ENCODE assay signal across 3 cellular contexts in genomic region chr3:122283796-122284445, GRCh38.
TF ChIP-seq lines count a peak whose summit lies in the region.

No MANE protein-coding gene starts in this region.

TF ChIP-seq in SK-N-SH, 30 proteins besides CTCF, POLR2A, EP300 and RAD21:
- TF ChIP-seq ELF1 (IDR thresholded peaks at IDR 0.05), result no peak
- TF ChIP-seq NFIC (IDR thresholded peaks at IDR 0.05; ENCODE audit: borderline replicate concordance), result no peak
- TF ChIP-seq NRF1 (IDR thresholded peaks at IDR 0.05; ENCODE audit: low read depth, low read length), result no peak
- TF ChIP-seq TCF12 (IDR thresholded peaks at IDR 0.05), result no peak
- TF ChIP-seq, protein P1, sequence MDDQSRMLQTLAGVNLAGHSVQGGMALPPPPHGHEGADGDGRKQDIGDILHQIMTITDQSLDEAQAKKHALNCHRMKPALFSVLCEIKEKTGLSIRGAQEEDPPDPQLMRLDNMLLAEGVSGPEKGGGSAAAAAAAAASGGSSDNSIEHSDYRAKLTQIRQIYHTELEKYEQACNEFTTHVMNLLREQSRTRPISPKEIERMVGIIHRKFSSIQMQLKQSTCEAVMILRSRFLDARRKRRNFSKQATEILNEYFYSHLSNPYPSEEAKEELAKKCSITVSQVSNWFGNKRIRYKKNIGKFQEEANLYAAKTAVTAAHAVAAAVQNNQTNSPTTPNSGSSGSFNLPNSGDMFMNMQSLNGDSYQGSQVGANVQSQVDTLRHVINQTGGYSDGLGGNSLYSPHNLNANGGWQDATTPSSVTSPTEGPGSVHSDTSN (IDR thresholded peaks at IDR 0.05), result no peak
- no peak for TF ChIP-seq USF1 (IDR thresholded peaks at IDR 0.05; ENCODE audit: borderline replicate concordance, low read depth)
- TF ChIP-seq SIN3A (IDR thresholded peaks at IDR 0.05; ENCODE audit: borderline replicate concordance, low read depth, low read length), result no peak
- no peak for TF ChIP-seq FOXJ3 (CRISPR knock-in tag; IDR thresholded peaks at IDR 0.05)
- no peak for TF ChIP-seq MEF2A (IDR thresholded peaks at IDR 0.05; ENCODE audit: borderline replicate concordance, low read depth)
- TF ChIP-seq CHD2 (IDR thresholded peaks at IDR 0.05; ENCODE audit: low read length, partially characterized antibody), result no peak
- TF ChIP-seq RCOR1 (IDR thresholded peaks at IDR 0.05; ENCODE audit: low read length), result no peak
- TF ChIP-seq, protein P2, sequence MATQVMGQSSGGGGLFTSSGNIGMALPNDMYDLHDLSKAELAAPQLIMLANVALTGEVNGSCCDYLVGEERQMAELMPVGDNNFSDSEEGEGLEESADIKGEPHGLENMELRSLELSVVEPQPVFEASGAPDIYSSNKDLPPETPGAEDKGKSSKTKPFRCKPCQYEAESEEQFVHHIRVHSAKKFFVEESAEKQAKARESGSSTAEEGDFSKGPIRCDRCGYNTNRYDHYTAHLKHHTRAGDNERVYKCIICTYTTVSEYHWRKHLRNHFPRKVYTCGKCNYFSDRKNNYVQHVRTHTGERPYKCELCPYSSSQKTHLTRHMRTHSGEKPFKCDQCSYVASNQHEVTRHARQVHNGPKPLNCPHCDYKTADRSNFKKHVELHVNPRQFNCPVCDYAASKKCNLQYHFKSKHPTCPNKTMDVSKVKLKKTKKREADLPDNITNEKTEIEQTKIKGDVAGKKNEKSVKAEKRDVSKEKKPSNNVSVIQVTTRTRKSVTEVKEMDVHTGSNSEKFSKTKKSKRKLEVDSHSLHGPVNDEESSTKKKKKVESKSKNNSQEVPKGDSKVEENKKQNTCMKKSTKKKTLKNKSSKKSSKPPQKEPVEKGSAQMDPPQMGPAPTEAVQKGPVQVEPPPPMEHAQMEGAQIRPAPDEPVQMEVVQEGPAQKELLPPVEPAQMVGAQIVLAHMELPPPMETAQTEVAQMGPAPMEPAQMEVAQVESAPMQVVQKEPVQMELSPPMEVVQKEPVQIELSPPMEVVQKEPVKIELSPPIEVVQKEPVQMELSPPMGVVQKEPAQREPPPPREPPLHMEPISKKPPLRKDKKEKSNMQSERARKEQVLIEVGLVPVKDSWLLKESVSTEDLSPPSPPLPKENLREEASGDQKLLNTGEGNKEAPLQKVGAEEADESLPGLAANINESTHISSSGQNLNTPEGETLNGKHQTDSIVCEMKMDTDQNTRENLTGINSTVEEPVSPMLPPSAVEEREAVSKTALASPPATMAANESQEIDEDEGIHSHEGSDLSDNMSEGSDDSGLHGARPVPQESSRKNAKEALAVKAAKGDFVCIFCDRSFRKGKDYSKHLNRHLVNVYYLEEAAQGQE (IDR thresholded peaks at IDR 0.05; ENCODE audit: low read depth, low read length), result no peak

TF ChIP-seq in SK-N-SH treated with all-trans-retinoic acid at 6 μM for 48 hours, 23 proteins besides CTCF, POLR2A, EP300 and RAD21:
- no peak for TF ChIP-seq GLIS3 (CRISPR knock-in tag; IDR thresholded peaks at IDR 0.05)
- no peak for TF ChIP-seq ISL1 (CRISPR knock-in tag; IDR thresholded peaks at IDR 0.05)
- TF ChIP-seq BACH2 (CRISPR knock-in tag; IDR thresholded peaks at IDR 0.05; ENCODE audit: borderline replicate concordance), result no peak
- TF ChIP-seq CREB5 (CRISPR knock-in tag; IDR thresholded peaks at IDR 0.05; ENCODE audit: low read depth), result no peak
- no peak for TF ChIP-seq ZC3H10 (CRISPR knock-in tag; IDR thresholded peaks at IDR 0.05)
- no peak for TF ChIP-seq CSDC2 (CRISPR knock-in tag; IDR thresholded peaks at IDR 0.05)
- TF ChIP-seq OSR1 (CRISPR knock-in tag; IDR thresholded peaks at IDR 0.05), result no peak
- TF ChIP-seq TSHZ2 (CRISPR knock-in tag; IDR thresholded peaks at IDR 0.05), result no peak
- no peak for TF ChIP-seq ZFP3 (CRISPR knock-in tag; IDR thresholded peaks at IDR 0.05)
- TF ChIP-seq, protein P3, sequence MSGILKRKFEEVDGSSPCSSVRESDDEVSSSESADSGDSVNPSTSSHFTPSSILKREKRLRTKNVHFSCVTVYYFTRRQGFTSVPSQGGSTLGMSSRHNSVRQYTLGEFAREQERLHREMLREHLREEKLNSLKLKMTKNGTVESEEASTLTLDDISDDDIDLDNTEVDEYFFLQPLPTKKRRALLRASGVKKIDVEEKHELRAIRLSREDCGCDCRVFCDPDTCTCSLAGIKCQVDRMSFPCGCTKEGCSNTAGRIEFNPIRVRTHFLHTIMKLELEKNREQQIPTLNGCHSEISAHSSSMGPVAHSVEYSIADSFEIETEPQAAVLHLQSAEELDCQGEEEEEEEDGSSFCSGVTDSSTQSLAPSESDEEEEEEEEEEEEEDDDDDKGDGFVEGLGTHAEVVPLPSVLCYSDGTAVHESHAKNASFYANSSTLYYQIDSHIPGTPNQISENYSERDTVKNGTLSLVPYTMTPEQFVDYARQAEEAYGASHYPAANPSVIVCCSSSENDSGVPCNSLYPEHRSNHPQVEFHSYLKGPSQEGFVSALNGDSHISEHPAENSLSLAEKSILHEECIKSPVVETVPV (CRISPR knock-in tag; IDR thresholded peaks at IDR 0.05), result no peak
- no peak for TF ChIP-seq SNAI2 (CRISPR knock-in tag; IDR thresholded peaks at IDR 0.05)
- TF ChIP-seq ZNF70 (CRISPR knock-in tag; IDR thresholded peaks at IDR 0.05), result no peak

TF ChIP-seq in K562, 482 proteins besides CTCF, POLR2A, EP300 and RAD21:
- TF ChIP-seq ZNF551 (CRISPR knock-in tag; IDR thresholded peaks at IDR 0.05) (no peak), SUPT5H (IDR thresholded peaks at IDR 0.05) (no peak), USF2 (CRISPR knock-in tag; IDR thresholded peaks at IDR 0.05) (0 out of 2 replicates have a peak, but pooled peaks have one; percentile 10), ZNF511 (CRISPR knock-in tag; IDR thresholded peaks at IDR 0.05) (no peak), SMAD2 (IDR thresholded peaks at IDR 0.05; ENCODE audit: low read depth, low read length) (no peak), ZC3H11A (IDR thresholded peaks at IDR 0.05; ENCODE audit: low read depth, low read length) (no peak), TAF15 (IDR thresholded peaks at IDR 0.05; ENCODE audit: low read depth, low read length) (no peak), MAFF (IDR thresholded peaks at IDR 0.05; ENCODE audit: low read length) (no peak), BHLHE40 (IDR thresholded peaks at IDR 0.05; ENCODE audit: low read length) (peak; percentile 26; the same call in 1 of the 2 replicates), ZNF224 (CRISPR knock-in tag; IDR thresholded peaks at IDR 0.05) (no peak), NR2F6 (CRISPR knock-in tag; IDR thresholded peaks at IDR 0.05) (no peak)
- TF ChIP-seq, protein P4, sequence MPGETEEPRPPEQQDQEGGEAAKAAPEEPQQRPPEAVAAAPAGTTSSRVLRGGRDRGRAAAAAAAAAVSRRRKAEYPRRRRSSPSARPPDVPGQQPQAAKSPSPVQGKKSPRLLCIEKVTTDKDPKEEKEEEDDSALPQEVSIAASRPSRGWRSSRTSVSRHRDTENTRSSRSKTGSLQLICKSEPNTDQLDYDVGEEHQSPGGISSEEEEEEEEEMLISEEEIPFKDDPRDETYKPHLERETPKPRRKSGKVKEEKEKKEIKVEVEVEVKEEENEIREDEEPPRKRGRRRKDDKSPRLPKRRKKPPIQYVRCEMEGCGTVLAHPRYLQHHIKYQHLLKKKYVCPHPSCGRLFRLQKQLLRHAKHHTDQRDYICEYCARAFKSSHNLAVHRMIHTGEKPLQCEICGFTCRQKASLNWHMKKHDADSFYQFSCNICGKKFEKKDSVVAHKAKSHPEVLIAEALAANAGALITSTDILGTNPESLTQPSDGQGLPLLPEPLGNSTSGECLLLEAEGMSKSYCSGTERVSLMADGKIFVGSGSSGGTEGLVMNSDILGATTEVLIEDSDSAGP (CRISPR knock-in tag; IDR thresholded peaks at IDR 0.05), result no peak
- TF ChIP-seq, protein P5, sequence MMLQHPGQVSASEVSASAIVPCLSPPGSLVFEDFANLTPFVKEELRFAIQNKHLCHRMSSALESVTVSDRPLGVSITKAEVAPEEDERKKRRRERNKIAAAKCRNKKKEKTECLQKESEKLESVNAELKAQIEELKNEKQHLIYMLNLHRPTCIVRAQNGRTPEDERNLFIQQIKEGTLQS (IDR thresholded peaks at IDR 0.05), result 0 out of 2 replicates have a peak, but pooled peaks have one; percentile 15
- TF ChIP-seq, protein P5 (CRISPR knock-in tag; conservative IDR thresholded peaks at IDR 0.05), result no peak
- TF ChIP-seq, protein P6, sequence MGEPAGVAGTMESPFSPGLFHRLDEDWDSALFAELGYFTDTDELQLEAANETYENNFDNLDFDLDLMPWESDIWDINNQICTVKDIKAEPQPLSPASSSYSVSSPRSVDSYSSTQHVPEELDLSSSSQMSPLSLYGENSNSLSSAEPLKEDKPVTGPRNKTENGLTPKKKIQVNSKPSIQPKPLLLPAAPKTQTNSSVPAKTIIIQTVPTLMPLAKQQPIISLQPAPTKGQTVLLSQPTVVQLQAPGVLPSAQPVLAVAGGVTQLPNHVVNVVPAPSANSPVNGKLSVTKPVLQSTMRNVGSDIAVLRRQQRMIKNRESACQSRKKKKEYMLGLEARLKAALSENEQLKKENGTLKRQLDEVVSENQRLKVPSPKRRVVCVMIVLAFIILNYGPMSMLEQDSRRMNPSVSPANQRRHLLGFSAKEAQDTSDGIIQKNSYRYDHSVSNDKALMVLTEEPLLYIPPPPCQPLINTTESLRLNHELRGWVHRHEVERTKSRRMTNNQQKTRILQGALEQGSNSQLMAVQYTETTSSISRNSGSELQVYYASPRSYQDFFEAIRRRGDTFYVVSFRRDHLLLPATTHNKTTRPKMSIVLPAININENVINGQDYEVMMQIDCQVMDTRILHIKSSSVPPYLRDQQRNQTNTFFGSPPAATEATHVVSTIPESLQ (CRISPR knock-in tag; IDR thresholded peaks at IDR 0.05), result no peak
